Comparison of ENCODE assay signal across 1 cellular context in the genomic region with DNA sequence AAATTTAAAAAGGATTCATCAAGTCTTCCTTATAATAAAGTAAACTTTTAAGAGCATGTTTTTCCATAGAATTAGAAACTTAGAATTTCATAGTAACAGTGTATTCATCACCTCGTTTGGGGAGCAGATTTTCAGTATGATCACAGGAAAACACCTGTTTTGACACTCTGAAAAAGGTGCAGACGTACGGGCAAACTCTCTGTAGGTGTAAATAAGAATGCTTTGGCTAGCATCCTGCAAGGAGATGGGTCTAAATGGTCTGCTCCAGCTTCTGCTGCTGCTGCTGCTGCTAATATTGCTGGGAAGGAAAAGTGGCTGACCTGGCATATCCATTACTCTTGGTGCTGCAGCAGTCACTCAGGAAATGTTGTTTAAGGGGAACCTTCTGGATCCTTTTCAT.
TF ChIP-seq lines count a peak whose summit lies in the region.

No MANE protein-coding gene starts in this region.

TF ChIP-seq in GM12878, 131 proteins besides CTCF, POLR2A, EP300 and RAD21 (continued from another document):
- TF ChIP-seq BCL3 (IDR thresholded peaks at IDR 0.05; ENCODE audit: borderline replicate concordance, insufficient read depth, low read depth, low read length, poor library complexity, severe bottlenecking) (no peak), BCL11A (IDR thresholded peaks at IDR 0.05; ENCODE audit: low read depth, low read length) (no peak), KAT2A (conservative IDR thresholded peaks at IDR 0.05; ENCODE audit: control insufficient read depth, low read depth, low read length) (no peak), SUPT20H (IDR thresholded peaks at IDR 0.05; ENCODE audit: borderline replicate concordance, control insufficient read depth, low read depth, low read length) (no peak)
- TF ChIP-seq, protein P1, sequence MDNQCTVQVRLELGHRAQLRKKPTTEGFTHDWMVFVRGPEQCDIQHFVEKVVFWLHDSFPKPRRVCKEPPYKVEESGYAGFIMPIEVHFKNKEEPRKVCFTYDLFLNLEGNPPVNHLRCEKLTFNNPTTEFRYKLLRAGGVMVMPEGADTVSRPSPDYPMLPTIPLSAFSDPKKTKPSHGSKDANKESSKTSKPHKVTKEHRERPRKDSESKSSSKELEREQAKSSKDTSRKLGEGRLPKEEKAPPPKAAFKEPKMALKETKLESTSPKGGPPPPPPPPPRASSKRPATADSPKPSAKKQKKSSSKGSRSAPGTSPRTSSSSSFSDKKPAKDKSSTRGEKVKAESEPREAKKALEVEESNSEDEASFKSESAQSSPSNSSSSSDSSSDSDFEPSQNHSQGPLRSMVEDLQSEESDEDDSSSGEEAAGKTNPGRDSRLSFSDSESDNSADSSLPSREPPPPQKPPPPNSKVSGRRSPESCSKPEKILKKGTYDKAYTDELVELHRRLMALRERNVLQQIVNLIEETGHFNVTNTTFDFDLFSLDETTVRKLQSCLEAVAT (IDR thresholded peaks at IDR 0.05), result no peak
